ENCODE assay signal across 8 cellular contexts in the genomic region with DNA sequence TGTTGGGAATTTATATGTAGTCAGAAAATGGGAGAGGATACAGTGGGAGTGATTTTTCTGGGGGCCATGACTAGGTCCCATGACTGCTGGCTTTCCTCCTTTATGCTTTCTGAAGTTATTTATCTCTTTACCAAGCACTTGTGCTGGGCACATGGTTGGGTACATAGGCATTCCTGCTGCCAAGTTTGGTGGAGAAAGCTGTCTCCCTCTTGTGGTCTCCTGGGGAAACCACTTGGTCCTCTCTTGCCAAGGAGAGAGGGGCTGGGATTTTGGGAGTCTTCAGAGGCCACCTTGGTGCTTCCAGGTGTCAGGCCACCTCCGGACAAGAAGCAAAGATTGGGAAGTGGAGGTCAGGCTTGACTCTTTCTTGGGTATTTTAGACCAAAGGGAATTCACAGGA.
DNase-seq lines count a peak whose midpoint lies in the region; ATAC-seq and TF ChIP-seq lines count a peak whose summit lies in the region.

No MANE protein-coding gene starts in this region.

- peaks cover 0 to 17% (median 0%) of the 10 kb centered on the region in 3 donors for H3K9me3 ChIP-seq in gastroesophageal sphincter
- H3K9me3 ChIP-seq in sigmoid colon: no peaks in the 10 kb centered on the region

- H3K36me3 ChIP-seq in gastroesophageal sphincter (no peaks in the 10 kb centered on the region), sigmoid colon (no peaks in the 10 kb centered on the region)

- no peak overlapping the region for H3K4me3 ChIP-seq in gastroesophageal sphincter
- no peak overlapping the region for H3K4me3 ChIP-seq in sigmoid colon

- TF ChIP-seq EP300 in gastroesophageal sphincter (IDR thresholded peaks at IDR 0.05) (no peak), sigmoid colon (IDR thresholded peaks at IDR 0.05) (no peak)

- peaks cover 4% of the 10 kb centered on the region for H3K27me3 Mint-ChIP-seq in activated CD4-positive, alpha-beta T cell treated with anti-CD3 and anti-CD28 coated beads, Interleukin-2, amount 10 ng/mL, durations not matched to agents 24 days and 14 days
- no peaks in the 10 kb centered on the region for H3K27me3 Mint-ChIP-seq in activated T-helper 2 cell treated with anti-CD3 and anti-CD28 coated beads, Interferon-gamma antibody, Interleukin-2, Interleukin-4, amounts not matched to agents 10 μg/mL and 5 μg/mL and 100 μg/mL, durations not matched to agents 14 hours and 24 hours and 36 hours (ENCODE audit: low read depth)

- TF ChIP-seq POLR2A in gastroesophageal sphincter (IDR thresholded peaks at IDR 0.05): no peak
- TF ChIP-seq POLR2A in sigmoid colon (IDR thresholded peaks at IDR 0.05): no peak

- intact Hi-C loops in activated CD4-positive, alpha-beta T cell treated with anti-CD3 and anti-CD28 coated beads, Interleukin-2, amount 10 ng/mL, durations not matched to agents 24 days and 14 days (cut with micrococcal nuclease): loop anchor here (5.0 kb wide), 1 partner anchor 321 kb away; no protein-coding TSS in a partner anchor
- intact Hi-C loops in activated T-helper 2 cell treated with anti-CD3 and anti-CD28 coated beads, Interferon-gamma antibody, Interleukin-2, Interleukin-4, amounts not matched to agents 10 μg/mL and 5 μg/mL and 100 μg/mL, durations not matched to agents 14 hours and 24 hours and 36 hours (cut with micrococcal nuclease): loop anchor here (2.0 kb wide), 1 partner anchor 319 kb away; no protein-coding TSS in a partner anchor
- intact Hi-C loops in sigmoid colon (cut with DNase I): no loop called here

- H3K27me3 ChIP-seq in gastroesophageal sphincter: no peaks in the 10 kb centered on the region
- H3K27me3 ChIP-seq in sigmoid colon: no peaks in the 10 kb centered on the region

- no peak overlapping the region for H3K27ac ChIP-seq in gastroesophageal sphincter
- H3K27ac ChIP-seq in sigmoid colon: no peak overlapping the region

- peak; percentile 14 for DNase-seq in GDM1 (lab: John Stamatoyannopoulos, UW)
- peak; percentile 5 to 30 for DNase-seq in Kasumi-1 (lab: John Stamatoyannopoulos, UW)
- DNase-seq in activated CD4-positive, alpha-beta T cell treated with anti-CD3 and anti-CD28 coated beads, Interleukin-2, amount 10 ng/mL, durations not matched to agents 24 days and 14 days: peak; percentile 71
- DNase-seq in iPS-NIHi11 (ENCODE audit: low spot score): peak; percentile 59
- no peak for DNase-seq in activated T-helper 2 cell treated with anti-CD3 and anti-CD28 coated beads, Interferon-gamma antibody, Interleukin-2, Interleukin-4, amounts not matched to agents 10 μg/mL and 5 μg/mL and 100 μg/mL, durations not matched to agents 14 hours and 24 hours and 36 hours (ENCODE audit: low spot score)
- no peak for DNase-seq in sigmoid colon

- H3K4me3 Mint-ChIP-seq in activated CD4-positive, alpha-beta T cell treated with anti-CD3 and anti-CD28 coated beads, Interleukin-2, amount 10 ng/mL, durations not matched to agents 24 days and 14 days: no peak overlapping the region
- H3K4me3 Mint-ChIP-seq in activated T-helper 2 cell treated with anti-CD3 and anti-CD28 coated beads, Interferon-gamma antibody, Interleukin-2, Interleukin-4, amounts not matched to agents 10 μg/mL and 5 μg/mL and 100 μg/mL, durations not matched to agents 14 hours and 24 hours and 36 hours (ENCODE audit: low read depth): no peak overlapping the region

- H3K4me1 Mint-ChIP-seq in activated CD4-positive, alpha-beta T cell treated with anti-CD3 and anti-CD28 coated beads, Interleukin-2, amount 10 ng/mL, durations not matched to agents 24 days and 14 days: peaks cover 5% of the 10 kb centered on the region
- H3K4me1 Mint-ChIP-seq in activated T-helper 2 cell treated with anti-CD3 and anti-CD28 coated beads, Interferon-gamma antibody, Interleukin-2, Interleukin-4, amounts not matched to agents 10 μg/mL and 5 μg/mL and 100 μg/mL, durations not matched to agents 14 hours and 24 hours and 36 hours (ENCODE audit: low read depth): no peaks in the 10 kb centered on the region

- peak in 1 of 4 experiments; percentile 42 for TF ChIP-seq CTCF in gastroesophageal sphincter (IDR thresholded peaks at IDR 0.05)
- TF ChIP-seq CTCF in sigmoid colon (IDR thresholded peaks at IDR 0.05): peak in 2 of 4 experiments; percentile 12 to 16

- H3K36me3 Mint-ChIP-seq in activated CD4-positive, alpha-beta T cell treated with anti-CD3 and anti-CD28 coated beads, Interleukin-2, amount 10 ng/mL, durations not matched to agents 24 days and 14 days (ENCODE audit: low read depth): peaks cover 1% of the 10 kb centered on the region
- H3K36me3 Mint-ChIP-seq in activated T-helper 2 cell treated with anti-CD3 and anti-CD28 coated beads, Interferon-gamma antibody, Interleukin-2, Interleukin-4, amounts not matched to agents 10 μg/mL and 5 μg/mL and 100 μg/mL, durations not matched to agents 14 hours and 24 hours and 36 hours (ENCODE audit: low read depth): no peaks in the 10 kb centered on the region

- H3K4me1 ChIP-seq in gastroesophageal sphincter (no peaks in the 10 kb centered on the region), sigmoid colon (no peaks in the 10 kb centered on the region)

- peaks cover 6% of the 10 kb centered on the region for H3K9me3 Mint-ChIP-seq in activated CD4-positive, alpha-beta T cell treated with anti-CD3 and anti-CD28 coated beads, Interleukin-2, amount 10 ng/mL, durations not matched to agents 24 days and 14 days
- peaks cover 16% of the 10 kb centered on the region for H3K9me3 Mint-ChIP-seq in activated T-helper 2 cell treated with anti-CD3 and anti-CD28 coated beads, Interferon-gamma antibody, Interleukin-2, Interleukin-4, amounts not matched to agents 10 μg/mL and 5 μg/mL and 100 μg/mL, durations not matched to agents 14 hours and 24 hours and 36 hours

- H3K27ac Mint-ChIP-seq in activated CD4-positive, alpha-beta T cell treated with anti-CD3 and anti-CD28 coated beads, Interleukin-2, amount 10 ng/mL, durations not matched to agents 24 days and 14 days: no peak overlapping the region
- no peak overlapping the region for H3K27ac Mint-ChIP-seq in activated T-helper 2 cell treated with anti-CD3 and anti-CD28 coated beads, Interferon-gamma antibody, Interleukin-2, Interleukin-4, amounts not matched to agents 10 μg/mL and 5 μg/mL and 100 μg/mL, durations not matched to agents 14 hours and 24 hours and 36 hours

- no CpG with 5 or more reads among the region's 1 CpG for WGBS in gastroesophageal sphincter (ENCODE audit: low coverage in 1 of 2), 2 donors
- 81 to 85% methylated on average over 1 of the region's 1 CpG for WGBS in sigmoid colon, 2 donors

- ATAC-seq in gastroesophageal sphincter: no peak
- ATAC-seq in GM21786 (IDR thresholded peaks at IDR 0.05; ENCODE audit: unreplicated experiment): no peak

Comparison
In these comparisons a context has a peak if more than half of its experiments do, and no peak if none do; other contexts are left out.
1. DNase-seq: peak in GDM1 (single experiment), Kasumi-1 (2 of 2), activated CD4-positive, alpha-beta T cell treated with anti-CD3 and anti-CD28 coated beads, Interleukin-2, amount 10 ng/mL, durations not matched to agents 24 days and 14 days (single experiment) and iPS-NIHi11 (single experiment); none in activated T-helper 2 cell treated with anti-CD3 and anti-CD28 coated beads, Interferon-gamma antibody, Interleukin-2, Interleukin-4, amounts not matched to agents 10 μg/mL and 5 μg/mL and 100 μg/mL, durations not matched to agents 14 hours and 24 hours and 36 hours (single experiment) and sigmoid colon (single experiment).